ENCODE assay signal across 1 cellular context in genomic region chr12:53482626-53483165, GRCh38.
TF ChIP-seq lines count a peak whose summit lies in the region.

No MANE protein-coding gene starts in this region.

TF ChIP-seq in HepG2, 621 proteins besides CTCF, POLR2A, EP300 and RAD21 (continued from another document and continues in another):
- TF ChIP-seq REST (IDR thresholded peaks at IDR 0.05; ENCODE audit: borderline replicate concordance in 1 of 2, low read depth in 1 of 2, low read length in 2 of 2) (no peak), IRF1 (CRISPR knock-in tag; IDR thresholded peaks at IDR 0.05; ENCODE audit: low read depth) (no peak), ELF4 (CRISPR knock-in tag; IDR thresholded peaks at IDR 0.05; ENCODE audit: borderline replicate concordance) (no peak), ZNF609 (CRISPR knock-in tag; IDR thresholded peaks at IDR 0.05; ENCODE audit: borderline replicate concordance) (peak; percentile 17; the same call in 1 of the 2 replicates), ZSCAN9 (CRISPR knock-in tag; IDR thresholded peaks at IDR 0.05; ENCODE audit: borderline replicate concordance) (no peak), ZFP1 (CRISPR knock-in tag; IDR thresholded peaks at IDR 0.05) (no peak), MEIS2 (CRISPR knock-in tag; IDR thresholded peaks at IDR 0.05) (no peak), NR2F2 (IDR thresholded peaks at IDR 0.05; ENCODE audit: borderline replicate concordance, low read depth) (no peak), ATM (IDR thresholded peaks at IDR 0.05; ENCODE audit: borderline replicate concordance) (no peak), ZSCAN30 (CRISPR knock-in tag; IDR thresholded peaks at IDR 0.05) (no peak), YY1 (IDR thresholded peaks at IDR 0.05; ENCODE audit: insufficient read depth, insufficient replicate concordance, low read depth, low read length) (no peak), SSRP1 (CRISPR knock-in tag; IDR thresholded peaks at IDR 0.05) (no peak), NFAT5 (CRISPR knock-in tag; IDR thresholded peaks at IDR 0.05) (no peak), ZFP82 (CRISPR knock-in tag; IDR thresholded peaks at IDR 0.05; ENCODE audit: borderline replicate concordance) (no peak), ZNF773 (CRISPR knock-in tag; IDR thresholded peaks at IDR 0.05; ENCODE audit: borderline replicate concordance) (no peak), ZNF18 (CRISPR knock-in tag; IDR thresholded peaks at IDR 0.05; ENCODE audit: insufficient replicate concordance) (no peak), ZNF331 (CRISPR knock-in tag; IDR thresholded peaks at IDR 0.05) (no peak), KDM5B (CRISPR knock-in tag; IDR thresholded peaks at IDR 0.05; ENCODE audit: borderline replicate concordance) (no peak), ZNF891 (CRISPR knock-in tag; IDR thresholded peaks at IDR 0.05) (no peak), ARNT (IDR thresholded peaks at IDR 0.05) (no peak), ZNF343 (CRISPR knock-in tag; IDR thresholded peaks at IDR 0.05) (0 out of 2 replicates have a peak, but pooled peaks have one; percentile 24), ZNF652 (CRISPR knock-in tag; IDR thresholded peaks at IDR 0.05; ENCODE audit: borderline replicate concordance, low read depth) (no peak), ZFY (CRISPR knock-in tag; IDR thresholded peaks at IDR 0.05) (no peak), ZXDC (CRISPR knock-in tag; IDR thresholded peaks at IDR 0.05) (no peak), ZNF598 (CRISPR knock-in tag; IDR thresholded peaks at IDR 0.05; ENCODE audit: borderline replicate concordance) (no peak), CC2D1A (CRISPR knock-in tag; IDR thresholded peaks at IDR 0.05) (no peak), ATRX (CRISPR knock-in tag; IDR thresholded peaks at IDR 0.05; ENCODE audit: borderline replicate concordance) (no peak), ZNF382 (CRISPR knock-in tag; IDR thresholded peaks at IDR 0.05; ENCODE audit: borderline replicate concordance) (no peak), FOXO4 (CRISPR knock-in tag; conservative IDR thresholded peaks at IDR 0.05) (0 out of 2 replicates have a peak, but pooled peaks have one; percentile 52), HNRNPK (IDR thresholded peaks at IDR 0.05; ENCODE audit: low read depth, low read length, poor library complexity, severe bottlenecking) (peak; percentile 43), ZNF883 (CRISPR knock-in tag; IDR thresholded peaks at IDR 0.05; ENCODE audit: not compliant biosample characterization) (no peak), ZNF224 (CRISPR knock-in tag; IDR thresholded peaks at IDR 0.05) (no peak), NCOA5 (CRISPR knock-in tag; IDR thresholded peaks at IDR 0.05) (no peak), NFRKB (IDR thresholded peaks at IDR 0.05) (no peak), KAT7 (CRISPR knock-in tag; IDR thresholded peaks at IDR 0.05; ENCODE audit: borderline replicate concordance) (no peak), KAT8 (CRISPR knock-in tag; IDR thresholded peaks at IDR 0.05) (no peak), ZNF496 (CRISPR knock-in tag; IDR thresholded peaks at IDR 0.05; ENCODE audit: insufficient replicate concordance) (no peak), CCDC6 (CRISPR knock-in tag; IDR thresholded peaks at IDR 0.05) (peak; percentile 32; the same call in 1 of the 2 replicates), BORCS8-MEF2B (CRISPR knock-in tag; IDR thresholded peaks at IDR 0.05) (no peak)
